In genomic region chr6:109397020-109397419, GRCh38 we compare ENCODE assay signal across 8 cellular contexts. TPM values are rescaled to one million over a fixed set of nuclear protein-coding genes. Genes with fewer than 3 reads are reported as not detected.
DNase-seq lines count a peak whose midpoint lies in the region; ATAC-seq and TF ChIP-seq lines count a peak whose summit lies in the region.

No MANE protein-coding gene starts in this region.

- peaks cover 0 to 2% of the 10 kb centered on the region in 2 donors for H3K27me3 Mint-ChIP-seq in CD4-positive, alpha-beta memory T cell

- CTCF ChIA-PET in CD4-positive, alpha-beta memory T cell (lab: Charles Lee; ENCODE audit: partially characterized antibody): interaction anchor here (1.7 to 4.3 kb wide), 2 partner anchors 13 to 209 kb away, joined by 8 to 22 read pairs; partner anchors contain the start of gene CD164

- TF ChIP-seq CTCF in HFF-Myc (IDR thresholded peaks at IDR 0.05; ENCODE audit: low read depth, low read length, missing control alignments) (peak; percentile 20), left lung (IDR thresholded peaks at IDR 0.05) (peak in 1 of 2 donors; percentile 21)

- intact Hi-C loops in left lung (cut with DNase I): no loop called here
- intact Hi-C loops in CD4-positive, alpha-beta memory T cell (cut with micrococcal nuclease): no loop called here

- no peaks in the 10 kb centered on the region for H3K9me3 Mint-ChIP-seq in CD4-positive, alpha-beta memory T cell

- H3K9ac ChIP-seq in adipocyte (ENCODE audit: low read length): no peak overlapping the region

- H3K4me3 ChIP-seq in HFF-Myc (replicated peaks; ENCODE audit: low read depth, low read length) (no peak overlapping the region), adipocyte (ENCODE audit: low read length) (no peak overlapping the region), left lung (no peak overlapping the region)
- H3K4me3 ChIP-seq in CD4-positive, alpha-beta memory T cell (ENCODE audit: low read length in 2 of 2): no peak overlapping the region

- no peak overlapping the region for H3K27ac Mint-ChIP-seq in CD4-positive, alpha-beta memory T cell

- H3K27me3 ChIP-seq in adipocyte (replicated peaks; ENCODE audit: control insufficient read depth, insufficient read depth, low read length): no peaks in the 10 kb centered on the region
- no peaks in the 10 kb centered on the region for H3K27me3 ChIP-seq in left lung
- no peaks in the 10 kb centered on the region for H3K27me3 ChIP-seq in CD4-positive, alpha-beta memory T cell (ENCODE audit: insufficient read depth, low read length)

- no peaks in the 10 kb centered on the region for H3K36me3 ChIP-seq in adipocyte (ENCODE audit: control insufficient read depth, insufficient read depth, low read length, severe bottlenecking)
- H3K36me3 ChIP-seq in left lung: no peaks in the 10 kb centered on the region
- no peaks in the 10 kb centered on the region for H3K36me3 ChIP-seq in CD4-positive, alpha-beta memory T cell (ENCODE audit: insufficient read depth, low read length)

- no peak overlapping the region for H3K27ac ChIP-seq in left lung
- H3K27ac ChIP-seq in CD4-positive, alpha-beta memory T cell (ENCODE audit: low read depth, low read length): no peak overlapping the region

- H3K4me1 ChIP-seq in adipocyte (ENCODE audit: control insufficient read depth, insufficient read depth, low read length) (no peaks in the 10 kb centered on the region), left lung (no peaks in the 10 kb centered on the region)
- H3K4me1 ChIP-seq in CD4-positive, alpha-beta memory T cell (ENCODE audit: insufficient read depth, low read length): no peaks in the 10 kb centered on the region

- H3K9me3 ChIP-seq in adipocyte (ENCODE audit: control insufficient read depth, low read length) (no peaks in the 10 kb centered on the region), left lung (no peaks in the 10 kb centered on the region)
- no peaks in the 10 kb centered on the region for H3K9me3 ChIP-seq in CD4-positive, alpha-beta memory T cell (ENCODE audit: control insufficient read depth in 1 of 2, low read length in 2 of 2)

- no peak overlapping the region for H3K4me3 Mint-ChIP-seq in CD4-positive, alpha-beta memory T cell

- H3K36me3 Mint-ChIP-seq in CD4-positive, alpha-beta memory T cell: no peaks in the 10 kb centered on the region

- peak; percentile 68 for ATAC-seq in left lung
- no peak for ATAC-seq in GM18867 (IDR thresholded peaks at IDR 0.05; ENCODE audit: unreplicated experiment)

- DNase-seq in AG08395 (ENCODE audit: low spot score) (peak; percentile 58), HFF-Myc (ENCODE audit: extremely low read depth, low read depth) (no peak), adipocyte (ENCODE audit: low read depth) (peak; percentile 24), left lung (no peak), C1 segment of cervical spinal cord (lab: John Stamatoyannopoulos, UW) (no peak), occipital lobe (lab: John Stamatoyannopoulos, UW) (no peak)
- no peak for DNase-seq in CD4-positive, alpha-beta memory T cell

- peaks cover 0 to 2% (median 0%) of the 10 kb centered on the region in 4 donors for H3K4me1 Mint-ChIP-seq in CD4-positive, alpha-beta memory T cell

- POLR2A ChIA-PET in CD4-positive, alpha-beta memory T cell (lab: Charles Lee; ENCODE audit: partially characterized antibody): no interaction called here

RNA-seq across cellular contexts. Expression of gene CD164, which starts 14.8 kb away (rescaled TPM):
- total RNA-seq in left lung (100 to 1,000 TPM; 266 to 284 TPM), occipital lobe (67.1 TPM)
- total RNA-seq in CD4-positive, alpha-beta memory T cell: 100 to 1,000 TPM; 222 to 231 TPM
- polyA plus RNA-seq in CD4-positive, alpha-beta memory T cell: 100 to 1,000 TPM; 302 to 445 TPM

RNA-seq across cellular contexts. Expression of gene PPIL6, which starts 43.4 kb away (rescaled TPM):
- 1 to 10 TPM; 4.5 to 8.4 TPM for total RNA-seq in left lung
- under 1 TPM; 0.39 to 0.52 TPM for total RNA-seq in CD4-positive, alpha-beta memory T cell
- polyA plus RNA-seq in CD4-positive, alpha-beta memory T cell: under 1 TPM; 0.33 to 0.35 TPM
- 41.5 TPM for total RNA-seq in occipital lobe

RNA-seq across cellular contexts. Expression of gene SMPD2, which starts 43.5 kb away (rescaled TPM):
- 10 to 100 TPM; 12.8 TPM for total RNA-seq in left lung
- 10 to 100 TPM; 21.7 to 23.6 TPM for total RNA-seq in CD4-positive, alpha-beta memory T cell
- 10 to 100 TPM in 1 of 2 donors, 1 to 10 TPM in 1; 8.2 to 15.8 TPM for polyA plus RNA-seq in CD4-positive, alpha-beta memory T cell
- 3.1 TPM for total RNA-seq in occipital lobe

RNA-seq across cellular contexts. Expression of gene MICAL1, which starts 58.6 kb away (rescaled TPM):
- total RNA-seq in left lung (10 to 100 TPM; 60.7 to 70.9 TPM), occipital lobe (31.0 TPM)
- 10 to 100 TPM; 76.5 to 79.3 TPM for total RNA-seq in CD4-positive, alpha-beta memory T cell
- polyA plus RNA-seq in CD4-positive, alpha-beta memory T cell: 10 to 100 TPM in 1 of 2 donors, 1 to 10 TPM in 1; 9.0 to 23.5 TPM

Comparison
In these comparisons a context has a peak if more than half of its experiments do, and no peak if none do; other contexts are left out.
1. DNase-seq: peak in AG08395 (single experiment) and adipocyte (single experiment); none in HFF-Myc (single experiment), left lung (0 of 2), C1 segment of cervical spinal cord (0 of 14), CD4-positive, alpha-beta memory T cell (0 of 5) and occipital lobe (single experiment).